1 cellular context compared by ENCODE assay signal in the genomic region with DNA sequence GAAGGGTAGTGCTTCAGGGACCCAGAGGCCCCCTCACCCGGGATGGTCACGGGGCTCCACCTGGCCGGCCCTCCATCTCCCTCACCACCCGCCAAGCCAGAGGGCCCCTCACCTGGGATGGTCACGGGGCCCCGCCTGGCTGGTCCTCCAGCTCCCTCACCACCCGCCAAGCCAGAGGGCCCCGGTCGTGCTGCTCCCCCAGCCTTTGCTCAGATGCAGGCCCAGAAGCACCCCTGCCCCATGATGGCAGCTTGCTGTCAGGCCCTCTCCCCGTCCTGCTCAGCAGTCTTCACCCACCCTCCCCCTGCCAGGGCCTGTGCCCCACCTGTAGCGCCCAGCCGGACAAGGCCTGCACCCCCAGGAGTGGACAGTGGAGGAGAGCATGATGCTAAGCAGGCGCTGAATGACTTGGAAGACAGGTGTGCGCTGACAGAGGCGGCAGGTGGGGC.
TF ChIP-seq lines count a peak whose summit lies in the region.

No MANE protein-coding gene starts in this region.

TF ChIP-seq in HepG2, 621 proteins besides CTCF, POLR2A, EP300 and RAD21:
- TF ChIP-seq PITX1 (CRISPR knock-in tag; IDR thresholded peaks at IDR 0.05) (no peak), CBFB (CRISPR knock-in tag; IDR thresholded peaks at IDR 0.05) (no peak), NFYC (CRISPR knock-in tag; IDR thresholded peaks at IDR 0.05) (no peak), HES4 (CRISPR knock-in tag; IDR thresholded peaks at IDR 0.05; ENCODE audit: borderline replicate concordance) (no peak), HOXD1 (CRISPR knock-in tag; IDR thresholded peaks at IDR 0.05) (no peak), ZNF484 (CRISPR knock-in tag; IDR thresholded peaks at IDR 0.05; ENCODE audit: borderline replicate concordance, low read depth) (no peak), ZNF883 (CRISPR knock-in tag; IDR thresholded peaks at IDR 0.05; ENCODE audit: not compliant biosample characterization) (no peak)
- TF ChIP-seq, protein P1, sequence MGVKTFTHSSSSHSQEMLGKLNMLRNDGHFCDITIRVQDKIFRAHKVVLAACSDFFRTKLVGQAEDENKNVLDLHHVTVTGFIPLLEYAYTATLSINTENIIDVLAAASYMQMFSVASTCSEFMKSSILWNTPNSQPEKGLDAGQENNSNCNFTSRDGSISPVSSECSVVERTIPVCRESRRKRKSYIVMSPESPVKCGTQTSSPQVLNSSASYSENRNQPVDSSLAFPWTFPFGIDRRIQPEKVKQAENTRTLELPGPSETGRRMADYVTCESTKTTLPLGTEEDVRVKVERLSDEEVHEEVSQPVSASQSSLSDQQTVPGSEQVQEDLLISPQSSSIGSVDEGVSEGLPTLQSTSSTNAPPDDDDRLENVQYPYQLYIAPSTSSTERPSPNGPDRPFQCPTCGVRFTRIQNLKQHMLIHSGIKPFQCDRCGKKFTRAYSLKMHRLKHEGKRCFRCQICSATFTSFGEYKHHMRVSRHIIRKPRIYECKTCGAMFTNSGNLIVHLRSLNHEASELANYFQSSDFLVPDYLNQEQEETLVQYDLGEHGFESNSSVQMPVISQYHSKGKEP (CRISPR knock-in tag; IDR thresholded peaks at IDR 0.05) = no peak
TF ChIP-seq in HepG2: peak in this region for 0.
